Comparison of ENCODE assay signal across 19 cellular contexts in the genomic region with DNA sequence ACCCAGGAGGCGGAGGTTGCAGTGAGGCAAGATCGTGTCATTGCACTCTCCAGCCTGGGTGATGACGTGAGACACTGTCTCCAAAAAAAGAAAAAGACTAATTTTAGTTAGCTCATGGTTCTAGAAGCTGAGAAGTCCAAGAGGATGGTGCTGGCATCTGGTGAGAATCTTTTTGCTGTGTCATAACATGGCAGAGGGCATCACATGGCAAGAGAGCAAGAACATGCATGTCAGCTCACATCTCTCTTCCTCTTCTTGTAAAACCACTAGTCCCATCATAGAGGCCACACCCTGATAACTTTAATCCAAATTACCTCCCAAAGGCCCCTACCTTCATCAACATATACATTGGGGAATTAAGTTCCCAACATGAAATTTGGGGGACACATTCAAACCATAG. TPM values are rescaled to one million over a fixed set of nuclear protein-coding genes. Genes with fewer than 3 reads are reported as not detected.
DNase-seq lines count a peak whose midpoint lies in the region; ATAC-seq, FAIRE-seq and TF ChIP-seq lines count a peak whose summit lies in the region.
"Had no signal": no experiment of that assay in that cellular context is flagged by ENCODE, and none has a peak within 500 bp of the region (broad histone marks: within the 10 kb centered on the region; RNA-seq: fewer than 3 reads in every experiment).

No MANE protein-coding gene starts in this region.

- FAIRE-seq in A549 (lab: Jason Lieb, UNC) (no peak), bronchial epithelial cell (lab: Jason Lieb, UNC) (no peak)
- FAIRE-seq: GM12878, H1 had no signal

- TF ChIP-seq POLR2A in A549 (IDR thresholded peaks at IDR 0.05; ENCODE audit: low read length) = no peak

- TF ChIP-seq EP300 in A549 (IDR thresholded peaks at IDR 0.05) = no peak

- no peak for TF ChIP-seq RAD21 in A549 (conservative IDR thresholded peaks at IDR 0.05 in 1 of 2, IDR thresholded peaks at IDR 0.05 in 1 of 2)

- peaks cover 3% of the 10 kb centered on the region; the same call in 1 of the 3 replicates for H3K9me3 ChIP-seq in A549
- H3K9me3 ChIP-seq: BLaER1, Caco-2 had no signal

- H3K27me3 ChIP-seq in bronchial epithelial cell (ENCODE audit: control insufficient read depth, insufficient read depth, low read length) = no peaks in the 10 kb centered on the region
- H3K27me3 ChIP-seq in foreskin keratinocyte = no peaks in the 10 kb centered on the region
- H3K27me3 ChIP-seq: BLaER1 had no signal

- POLR2A ChIA-PET in A549 (lab: Yijun Ruan, JAX) = interaction anchor here (1.4 kb wide), 1 partner anchor 14 kb away, joined by 3 read pairs; a partner anchor contains a TSS

- peaks cover 71% of the 10 kb centered on the region for H3K4me1 ChIP-seq in A549
- peaks cover 8% of the 10 kb centered on the region for H3K4me1 ChIP-seq in foreskin keratinocyte
- H3K4me1 ChIP-seq: BLaER1 had no signal

- DNase-seq in A549 (ENCODE audit: low read depth in 1 of 2, low spot score in 1 of 2) (no peak), bronchial epithelial cell (ENCODE audit: low read depth) (peak; percentile 58), foreskin keratinocyte (peak in 1 of 2 donors; percentile 52), hepatic stellate cell (ENCODE audit: low spot score) (no peak), ureter (ENCODE audit: low spot score) (no peak)
- DNase-seq: Caco-2; CD4-positive, CD25-positive, alpha-beta regulatory T cell; CD8-positive, alpha-beta T cell; DMS153; EL; GDM1; GM23248; H7; HCEC 1CT had no signal

- CTCF ChIA-PET in A549 (lab: Yijun Ruan, JAX) = interaction anchor here (1.2 to 2.7 kb wide), 2 partner anchors 86 to 101 kb away, joined by 5 to 8 read pairs; no protein-coding TSS in a partner anchor

- peak overlapping the region; percentile 79 to 87 for H3K27ac ChIP-seq in A549
- H3K27ac ChIP-seq in foreskin keratinocyte = no peak overlapping the region
- H3K27ac ChIP-seq: BLaER1, C4-2B, GM23248 had no signal

- TF ChIP-seq CTCF in A549 (IDR thresholded peaks at IDR 0.05) = no peak
- TF ChIP-seq CTCF in bronchial epithelial cell (IDR thresholded peaks at IDR 0.05; ENCODE audit: insufficient read depth, low read length, severe bottlenecking) = no peak
- TF ChIP-seq CTCF in foreskin keratinocyte (conservative IDR thresholded peaks at IDR 0.05) = no peak

- H3K4me2 ChIP-seq in A549 = no peak overlapping the region
- H3K4me2 ChIP-seq: BLaER1 had no signal

- ATAC-seq in A549 (no peak), foreskin keratinocyte (peak; percentile 25), GM19023 (IDR thresholded peaks at IDR 0.05; ENCODE audit: unreplicated experiment) (no peak)
- ATAC-seq: CD8-positive, alpha-beta T cell; GM12878 had no signal

- H3K4me3 ChIP-seq in A549 (no peak overlapping the region), bronchial epithelial cell (ENCODE audit: low read depth, low read length) (no peak overlapping the region)
- H3K4me3 ChIP-seq: BLaER1, GM12878, GM23248 had no signal

- no peaks in the 10 kb centered on the region for H3K36me3 ChIP-seq in bronchial epithelial cell (ENCODE audit: control insufficient read depth, insufficient read depth, low read length)
- H3K36me3 ChIP-seq: BLaER1 had no signal

- 96% methylated on average over 3 of the region's 3 CpGs for WGBS in A549 (ENCODE audit: missing lambda C conversion rate)

TF ChIP-seq in A549, 52 proteins besides CTCF, POLR2A, EP300 and RAD21:
- TF ChIP-seq FOXS1 (CRISPR knock-in tag; IDR thresholded peaks at IDR 0.05) (no peak), EHMT2 (IDR thresholded peaks at IDR 0.05; ENCODE audit: low read depth) (no peak), HOXB13 (CRISPR knock-in tag; IDR thresholded peaks at IDR 0.05; ENCODE audit: low read depth) (no peak), NPAS2 (CRISPR knock-in tag; IDR thresholded peaks at IDR 0.05; ENCODE audit: borderline replicate concordance) (no peak), NR3C1 (IDR thresholded peaks at IDR 0.05) (no peak), BHLHE40 (IDR thresholded peaks at IDR 0.05; ENCODE audit: low read depth, low read length) (no peak), ZC3H11A (IDR thresholded peaks at IDR 0.05) (no peak), KDM1A (IDR thresholded peaks at IDR 0.05; ENCODE audit: low read depth) (no peak), RCOR1 (IDR thresholded peaks at IDR 0.05; ENCODE audit: low read depth, low read length) (no peak), NFE2L2 (conservative IDR thresholded peaks at IDR 0.05; ENCODE audit: low read length) (no peak), RFX5 (IDR thresholded peaks at IDR 0.05) (no peak), HOXB5 (CRISPR knock-in tag; IDR thresholded peaks at IDR 0.05) (no peak), HOXA7 (CRISPR knock-in tag; IDR thresholded peaks at IDR 0.05) (no peak), CBX8 (IDR thresholded peaks at IDR 0.05) (no peak)
TF ChIP-seq in A549: peak in this region for 0.

RNA-seq across cellular contexts. Expression of a gene that starts 13.8 kb away (rescaled TPM):
- 59.8 and 61.6 TPM in 2 replicates for polyA plus RNA-seq in A549 (2011; rRNA removed)
- polyA plus RNA-seq in A549 (2012; cell fraction: cytosol; rRNA removed) = 24.8 and 27.4 TPM in 2 replicates
- polyA plus RNA-seq in A549 (2012; cell fraction: nucleus; rRNA removed) = 12.9 and 13.7 TPM in 2 replicates
- polyA plus RNA-seq in A549 (2017; fragmentation: RNase III; extraction: RNeasy Plus Mini Kit Qiagen cat#74134 plus additional on column Dnase treatment) = 70.2 to 83.4 TPM (median 78.3 TPM) in 3 replicates
- polyA minus RNA-seq in A549 (2011; rRNA and poly(A)+ RNA removed) = 60.2 and 64.6 TPM in 2 replicates
- 33.4 and 55.4 TPM in 2 replicates for total RNA-seq in bronchial epithelial cell
- total RNA-seq in foreskin keratinocyte = 150 and 177 TPM in 2 replicates
- 83.5 and 103 TPM in 2 replicates for polyA plus RNA-seq in foreskin keratinocyte
- 208 TPM for total RNA-seq in ureter
